In the genomic region with DNA sequence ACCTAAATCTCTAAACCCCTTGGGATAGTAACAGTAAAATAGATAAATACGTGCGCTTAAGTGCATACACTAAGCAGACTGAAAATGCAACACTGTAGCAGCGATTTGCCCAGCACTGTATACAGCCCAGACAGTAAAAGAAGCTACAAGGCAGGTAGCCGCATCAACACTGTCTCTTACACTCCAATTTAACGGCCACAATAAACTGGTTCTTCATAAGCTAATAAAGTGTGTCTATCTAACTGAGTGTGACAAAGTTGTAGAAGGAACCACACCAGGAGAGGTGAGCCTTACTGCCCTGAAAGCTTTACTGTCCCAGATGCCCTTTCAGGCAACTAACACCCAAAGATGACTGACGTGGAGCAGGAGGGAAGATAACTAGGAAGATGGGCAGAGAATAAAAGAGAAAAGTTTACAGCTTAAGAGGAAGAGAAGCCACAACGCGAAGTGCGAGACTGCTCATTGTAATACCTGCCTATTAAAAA, we compare ENCODE assay signal across 8 cellular contexts. TPM values are rescaled to one million over a fixed set of nuclear protein-coding genes. Genes with fewer than 3 reads are reported as not detected.
DNase-seq lines count a peak whose midpoint lies in the region; ATAC-seq and TF ChIP-seq lines count a peak whose summit lies in the region.

No MANE protein-coding gene starts in this region.

- peaks cover 34% of the 10 kb centered on the region for H3K4me1 ChIP-seq in Caco-2
- peaks cover 34 to 39% of the 10 kb centered on the region in 2 donors for H3K4me1 ChIP-seq in duodenal mucosa (ENCODE audit: control insufficient read depth in 1 of 2, insufficient read depth in 2 of 2, low read length in 2 of 2)
- peaks cover 6% of the 10 kb centered on the region for H3K4me1 ChIP-seq in neural progenitor cell

- H3K27ac ChIP-seq in duodenal mucosa (ENCODE audit: low read depth, low read length) (peak overlapping the region; percentile 97), neural progenitor cell (no peak overlapping the region)

- peak overlapping the region; percentile 100 for H3K4me3 Mint-ChIP-seq in Caco-2 (ENCODE audit: unreplicated experiment)
- H3K4me3 Mint-ChIP-seq in IgD-negative memory B cell, result peak overlapping the region; percentile 81 to 99 (median 97)
- H3K4me3 Mint-ChIP-seq in neural progenitor cell, result peak overlapping the region; percentile 97

- no peak overlapping the region for H2AFZ ChIP-seq in neural progenitor cell (replicated peaks)

- peaks cover 56% of the 10 kb centered on the region for H3K79me2 ChIP-seq in neural progenitor cell (ENCODE audit: low read depth)

- peaks cover 34% of the 10 kb centered on the region for H3K4me1 Mint-ChIP-seq in Caco-2 (ENCODE audit: low read depth, unreplicated experiment)
- H3K4me1 Mint-ChIP-seq in IgD-negative memory B cell, result peaks cover 13 to 31% (median 22%) of the 10 kb centered on the region in 3 donors
- H3K4me1 Mint-ChIP-seq in neural progenitor cell, result peaks cover 23% of the 10 kb centered on the region

- peaks cover 44% of the 10 kb centered on the region for H4K20me1 ChIP-seq in neural progenitor cell (ENCODE audit: low read depth)

- TF ChIP-seq CTCF in Caco-2 (IDR thresholded peaks at IDR 0.05; ENCODE audit: insufficient read depth in 1 of 2, low read depth in 1 of 2, low read length in 1 of 2, severe bottlenecking in 1 of 2, unreplicated experiment in 1 of 2) (no peak), neural progenitor cell (IDR thresholded peaks at IDR 0.05) (no peak)

- intact Hi-C loops in Caco-2 (cut with micrococcal nuclease; ENCODE audit: unreplicated experiment), result loop anchor here (2.0 to 5.0 kb wide), 3 partner anchors 16 to 77 kb away; no protein-coding TSS in a partner anchor

- BruUV-seq in Caco-2 (replicated peaks; lab: Mats Ljungman, UMichigan), result TSS peak; percentile 41

- H3K4me3 ChIP-seq in Caco-2 (ENCODE audit: low read depth, low read length), result peak overlapping the region; percentile 97
- H3K4me3 ChIP-seq in duodenal mucosa (ENCODE audit: low read depth in 1 of 2, low read length in 2 of 2), result peak overlapping the region; percentile 90 to 92
- peak overlapping the region; percentile 77 for H3K4me3 ChIP-seq in neural progenitor cell

- DNase-seq in Caco-2 (no peak), neural progenitor cell (ENCODE audit: low spot score) (no peak), T1000 (lab: John Stamatoyannopoulos, UW) (no peak), GDM1 (lab: John Stamatoyannopoulos, UW) (no peak), NCI-H526 (lab: John Stamatoyannopoulos, UW) (no peak)

- ATAC-seq in GM21367 (IDR thresholded peaks at IDR 0.05; ENCODE audit: unreplicated experiment), result no peak

- CTCF ChIA-PET in Caco-2 (lab: Charles Lee), result interaction anchor here (0.8 to 1.9 kb wide), 3 partner anchors 17 to 284 kb away, joined by 4 to 12 read pairs (median 7); a partner anchor contains a TSS

- POLR2A ChIA-PET in Caco-2 (lab: Charles Lee), result interaction anchor here (0.7 to 2.2 kb wide), 3 partner anchors 11 to 17 kb away, joined by 3 to 15 read pairs (median 14); a partner anchor contains a TSS

- no peaks in the 10 kb centered on the region for H3K9me3 Mint-ChIP-seq in Caco-2 (ENCODE audit: unreplicated experiment)
- H3K9me3 Mint-ChIP-seq in IgD-negative memory B cell, result peaks cover 0 to 2% (median 0%) of the 10 kb centered on the region in 3 donors
- H3K9me3 Mint-ChIP-seq in neural progenitor cell, result no peaks in the 10 kb centered on the region

- peaks cover 9% of the 10 kb centered on the region for H3F3A ChIP-seq in neural progenitor cell (ENCODE audit: low read depth)

- peak overlapping the region; percentile 94 for H3K27ac Mint-ChIP-seq in Caco-2 (ENCODE audit: unreplicated experiment)
- peak overlapping the region; percentile 88 to 98 (median 97) for H3K27ac Mint-ChIP-seq in IgD-negative memory B cell
- peak overlapping the region; percentile 72 for H3K27ac Mint-ChIP-seq in neural progenitor cell

- H3K27me3 Mint-ChIP-seq in Caco-2 (ENCODE audit: insufficient read depth, unreplicated experiment) (no peaks in the 10 kb centered on the region), IgD-negative memory B cell (peaks cover 5% of the 10 kb centered on the region), neural progenitor cell (ENCODE audit: insufficient read depth, low read depth) (peaks cover 3% of the 10 kb centered on the region)

- H3K36me3 ChIP-seq in Caco-2 (ENCODE audit: control insufficient read depth, insufficient read depth, low read length) (no peaks in the 10 kb centered on the region; the same call in 1 of the 2 replicates), duodenal mucosa (ENCODE audit: control insufficient read depth in 1 of 2, insufficient read depth in 2 of 2, low read length in 2 of 2) (peaks cover 0 to 7% of the 10 kb centered on the region in 2 donors), neural progenitor cell (no peaks in the 10 kb centered on the region)

- H3K27me3 ChIP-seq in Caco-2 (replicated peaks; ENCODE audit: control insufficient read depth, insufficient read depth, low read length) (no peaks in the 10 kb centered on the region), duodenal mucosa (ENCODE audit: control insufficient read depth in 1 of 2, insufficient read depth in 2 of 2, low read length in 2 of 2) (no peaks in the 10 kb centered on the region), neural progenitor cell (no peaks in the 10 kb centered on the region)

- H3K4me2 ChIP-seq in neural progenitor cell, result peak overlapping the region; percentile 92

- H3K9ac ChIP-seq in duodenal mucosa (ENCODE audit: low read depth in 1 of 2, low read length in 2 of 2), result peak overlapping the region; percentile 90 to 96
- peak overlapping the region; percentile 81 for H3K9ac ChIP-seq in neural progenitor cell

- peaks cover 53% of the 10 kb centered on the region for H3K36me3 Mint-ChIP-seq in Caco-2 (ENCODE audit: insufficient read depth, unreplicated experiment)
- peaks cover 2% of the 10 kb centered on the region for H3K36me3 Mint-ChIP-seq in IgD-negative memory B cell
- H3K36me3 Mint-ChIP-seq in neural progenitor cell, result no peaks in the 10 kb centered on the region

- H3K9me3 ChIP-seq in Caco-2 (no peaks in the 10 kb centered on the region), duodenal mucosa (ENCODE audit: control insufficient read depth in 1 of 2, low read length in 2 of 2) (no peaks in the 10 kb centered on the region), neural progenitor cell (ENCODE audit: low read depth) (no peaks in the 10 kb centered on the region)

RNA-seq across cellular contexts. Expression of a gene that starts 0.8 kb away (rescaled TPM):
- total RNA-seq in Caco-2 (2022), result 82.8 and 85.7 TPM in 2 replicates
- 30.8 TPM for polyA plus RNA-seq in IgD-negative memory B cell
- 53.3 and 57.0 TPM in 2 replicates for total RNA-seq in neural progenitor cell (ENCODE audit: low replicate concordance)

RNA-seq across cellular contexts. Expression of a gene that starts 17.1 kb away (rescaled TPM):
- total RNA-seq in Caco-2 (2022) (7.1 and 7.9 TPM in 2 replicates), neural progenitor cell (ENCODE audit: low replicate concordance) (6.1 and 9.0 TPM in 2 replicates)
- polyA plus RNA-seq in IgD-negative memory B cell, result 1.1 TPM
